ENCODE assay signal across 29 cellular contexts in genomic region chr15:100226107-100226506, GRCh38.
"Had no signal": no experiment of that assay in that cellular context is flagged by ENCODE, and none has a peak within 500 bp of the region (broad histone marks: within the 10 kb centered on the region; RNA-seq: fewer than 3 reads in every experiment).

No MANE protein-coding gene starts in this region.

- DNase-seq: naive thymus-derived CD8-positive, alpha-beta T cell; nephron progenitor cell; occipital lobe; posterior cingulate gyrus; psoas muscle; right cardiac atrium; right lobe of liver; sigmoid colon; small intestine; stimulated activated CD4-positive, alpha-beta T cell treated with anti-CD3 and anti-CD28 coated beads, Interleukin-15, amount 100 ng/mL, for 24 hours; stimulated activated CD4-positive, alpha-beta T cell treated with anti-CD3 and anti-CD28 coated beads, Interleukin-2, amount 100 ng/mL, for 24 hours; stimulated activated CD4-positive, alpha-beta T cell treated with anti-CD3 and anti-CD28 coated beads, Interleukin-2, amount 100 ng/mL, for 48 hours; stimulated activated CD4-positive, alpha-beta T cell treated with anti-CD3 and anti-CD28 coated beads, Interleukin-4, amount 100 ng/mL, for 24 hours; stimulated activated naive B cell treated with anti-CD40 and anti-IgM and Interleukin-4, amounts not matched to agents 10 μg/mL and 1 μg/mL and 100 μg/mL, for 72 hours; stimulated activated naive CD4-positive, alpha-beta T cell treated with Interleukin-2 at 50 U/mL for 16 hours; stomach; thyroid gland; trophoblast cell; upper lobe of left lung; uterus had no signal

- H3K27ac Mint-ChIP-seq: natural killer cell treated with Interleukin-12 subunit alpha and Interleukin-12 subunit beta and Interleukin-15 and Interleukin-18, amount 100 ng/mL, for 72 hours; nephron progenitor cell; neural progenitor cell; progenitor cell of endocrine pancreas; stimulated activated effector memory CD8-positive, alpha-beta T cell treated with anti-CD3 and anti-CD28 coated beads, Interleukin-12 subunit alpha, Interleukin-12 subunit beta, amount 100 ng/mL, for 72 hours; stimulated activated naive B cell treated with anti-CD40 and anti-IgM and Interleukin-4, amounts not matched to agents 10 μg/mL and 1 μg/mL and 100 μg/mL, for 72 hours; stimulated activated naive CD8-positive, alpha-beta T cell treated with anti-CD3 and anti-CD28 coated beads, Interleukin-15, Interleukin-2, amounts not matched to agents 100 ng/mL and 50 ng/mL, for 24 hours had no signal

- H3K4me1 ChIP-seq: neural progenitor cell, parathyroid adenoma, right lobe of liver, sigmoid colon, stomach, thyroid gland, upper lobe of left lung, uterus had no signal

- H3K4me2 ChIP-seq: neural progenitor cell had no signal

- FAIRE-seq: small intestine had no signal

- H3K27me3 Mint-ChIP-seq: naive thymus-derived CD8-positive, alpha-beta T cell; progenitor cell of endocrine pancreas; stimulated activated naive CD8-positive, alpha-beta T cell treated with anti-CD3 and anti-CD28 coated beads, Interleukin-15, Interleukin-2, amounts not matched to agents 100 ng/mL and 50 ng/mL, for 24 hours had no signal

- H3K4me3 ChIP-seq: neural progenitor cell, ovary, psoas muscle, right lobe of liver, sigmoid colon, stomach, thoracic aorta, thyroid gland, tibial nerve, upper lobe of left lung, uterus had no signal

- H3K36me3 ChIP-seq: neural progenitor cell, ovary, right lobe of liver, sigmoid colon, stomach, thoracic aorta, thyroid gland, tibial nerve, upper lobe of left lung, uterus had no signal

- H3K9ac ChIP-seq: neural progenitor cell, parathyroid adenoma had no signal

- H3K4me3 Mint-ChIP-seq: naive thymus-derived CD8-positive, alpha-beta T cell; natural killer cell treated with Interleukin-12 subunit alpha and Interleukin-12 subunit beta and Interleukin-15 and Interleukin-18, amount 100 ng/mL, for 72 hours; nephron progenitor cell; neural progenitor cell; stimulated activated effector memory CD8-positive, alpha-beta T cell treated with anti-CD3 and anti-CD28 coated beads, Interleukin-12 subunit alpha, Interleukin-12 subunit beta, amount 100 ng/mL, for 72 hours; stimulated activated naive B cell treated with anti-CD40 and anti-IgM and Interleukin-4, amounts not matched to agents 10 μg/mL and 1 μg/mL and 100 μg/mL, for 72 hours; stimulated activated naive CD8-positive, alpha-beta T cell treated with anti-CD3 and anti-CD28 coated beads, Interleukin-15, Interleukin-2, amounts not matched to agents 100 ng/mL and 50 ng/mL, for 24 hours had no signal

- H3K27me3 ChIP-seq: neural progenitor cell, ovary, right lobe of liver, sigmoid colon, stomach, thyroid gland, tibial nerve, upper lobe of left lung, uterus had no signal

- H2AFZ ChIP-seq: neural progenitor cell, parathyroid adenoma had no signal

- H3K9me3 Mint-ChIP-seq: naive thymus-derived CD8-positive, alpha-beta T cell; neural progenitor cell; stimulated activated naive CD8-positive, alpha-beta T cell treated with anti-CD3 and anti-CD28 coated beads, Interleukin-15, Interleukin-2, amounts not matched to agents 100 ng/mL and 50 ng/mL, for 24 hours had no signal

- H3K27ac ChIP-seq: neural progenitor cell, ovary, parathyroid adenoma, psoas muscle, right lobe of liver, sigmoid colon, stomach, thoracic aorta, thyroid gland, tibial nerve, upper lobe of left lung, uterus had no signal

- H3K4me1 Mint-ChIP-seq: stimulated activated naive B cell treated with anti-CD40 and anti-IgM and Interleukin-4, amounts not matched to agents 10 μg/mL and 1 μg/mL and 100 μg/mL, for 72 hours had no signal

- H3K36me3 Mint-ChIP-seq: naive thymus-derived CD8-positive, alpha-beta T cell; natural killer cell treated with Interleukin-12 subunit alpha and Interleukin-12 subunit beta and Interleukin-15 and Interleukin-18, amount 100 ng/mL, for 72 hours; neural progenitor cell; stimulated activated effector memory CD8-positive, alpha-beta T cell treated with anti-CD3 and anti-CD28 coated beads, Interleukin-12 subunit alpha, Interleukin-12 subunit beta, amount 100 ng/mL, for 72 hours; stimulated activated naive B cell treated with anti-CD40 and anti-IgM and Interleukin-4, amounts not matched to agents 10 μg/mL and 1 μg/mL and 100 μg/mL, for 72 hours had no signal

- H3K9me3 ChIP-seq: ovary, psoas muscle, right lobe of liver, sigmoid colon, stomach, thoracic aorta, thyroid gland, tibial nerve, upper lobe of left lung, uterus had no signal

- H3K79me2 ChIP-seq: parathyroid adenoma had no signal

- ATAC-seq: naive thymus-derived CD8-positive, alpha-beta T cell; natural killer cell treated with Interleukin-12 subunit alpha and Interleukin-12 subunit beta and Interleukin-15 and Interleukin-18, amount 100 ng/mL, for 72 hours; psoas muscle; right cardiac atrium; right lobe of liver; stimulated activated effector memory CD8-positive, alpha-beta T cell treated with anti-CD3 and anti-CD28 coated beads, Interleukin-12 subunit alpha, Interleukin-12 subunit beta, amount 100 ng/mL, for 72 hours; stimulated activated naive B cell treated with anti-CD40 and anti-IgM and Interleukin-4, amounts not matched to agents 10 μg/mL and 1 μg/mL and 100 μg/mL, for 72 hours had no signal
